13 cellular contexts compared by ENCODE assay signal in genomic region chr3:188156051-188156450, GRCh38. TPM values are rescaled to one million over a fixed set of nuclear protein-coding genes. Genes with fewer than 3 reads are reported as not detected.
DNase-seq lines count a peak whose midpoint lies in the region; TF ChIP-seq lines count a peak whose summit lies in the region.
"Had no signal": no experiment of that assay in that cellular context is flagged by ENCODE, and none has a peak within 500 bp of the region (broad histone marks: within the 10 kb centered on the region; RNA-seq: fewer than 3 reads in every experiment).

No MANE protein-coding gene starts in this region.

- TF ChIP-seq CTCF in breast epithelium (IDR thresholded peaks at IDR 0.05) (no peak), MCF 10A (IDR thresholded peaks at IDR 0.05; ENCODE audit: unreplicated experiment) (no peak), tibial artery (IDR thresholded peaks at IDR 0.05) (no peak)

- POLR2A ChIA-PET in MCF 10A (lab: Yijun Ruan, JAX) = interaction anchor here (1.7 to 3.9 kb wide), 2 partner anchors 111 to 408 kb away, joined by 3 to 64 read pairs; partner anchors contain the start of gene BCL6

- no peaks in the 10 kb centered on the region for H3K9me3 ChIP-seq in breast epithelium
- H3K9me3 ChIP-seq in muscle layer of colon (ENCODE audit: low read length) = no peaks in the 10 kb centered on the region
- H3K9me3 ChIP-seq in tibial artery = no peaks in the 10 kb centered on the region
- H3K9me3 ChIP-seq: BE2C, spleen had no signal

- H3K27me3 Mint-ChIP-seq in MCF 10A (ENCODE audit: insufficient read depth, unreplicated experiment) = no peaks in the 10 kb centered on the region
- peaks cover 4% of the 10 kb centered on the region for H3K27me3 Mint-ChIP-seq in activated naive CD8-positive, alpha-beta T cell treated with anti-CD3 and anti-CD28 coated beads for 36 hours

- H3K9ac ChIP-seq in muscle layer of colon (ENCODE audit: low read length) = peak overlapping the region; percentile 62
- H3K9ac ChIP-seq: KMS-11 had no signal

- H3K36me3 Mint-ChIP-seq in MCF 10A (ENCODE audit: insufficient read depth, unreplicated experiment) = peaks cover 19% of the 10 kb centered on the region
- peaks cover 10% of the 10 kb centered on the region for H3K36me3 Mint-ChIP-seq in activated naive CD8-positive, alpha-beta T cell treated with anti-CD3 and anti-CD28 coated beads for 36 hours

- H3K36me3 ChIP-seq in breast epithelium (no peaks in the 10 kb centered on the region), muscle layer of colon (ENCODE audit: insufficient read depth, low read length) (no peaks in the 10 kb centered on the region), tibial artery (no peaks in the 10 kb centered on the region)
- H3K36me3 ChIP-seq: BE2C, spleen had no signal

- H3K4me3 ChIP-seq in breast epithelium (peak overlapping the region in 2 of 3 donors; percentile 72 to 90), muscle layer of colon (ENCODE audit: low read depth in 1 of 2, low read length in 2 of 2) (peak overlapping the region in 1 of 2 donors; percentile 94), tibial artery (peak overlapping the region; percentile 68 to 81)

- intact Hi-C loops in breast epithelium (cut with DNase I; ENCODE audit: low total_unique reads) (loop anchor here (10.0 kb wide), 2 partner anchors 119 to 411 kb away; partner anchors contain the start of gene BCL6), MCF 10A (cut with micrococcal nuclease) (loop anchor here (10.0 kb wide), 3 partner anchors 109 to 519 kb away; no protein-coding TSS in a partner anchor), tibial artery (cut with DNase I; ENCODE audit: low total_unique reads) (loop anchor here (10.0 kb wide), 1 partner anchor 789 kb away; no protein-coding TSS in a partner anchor), posterior vena cava (cut with DNase I) (loop anchor here in 1 of 2 donors (10.0 kb wide), 2 partner anchors 109 to 411 kb away; partner anchors contain the start of gene BCL6)

- H3K27ac Mint-ChIP-seq in MCF 10A (ENCODE audit: low read depth, unreplicated experiment) = no peak overlapping the region
- H3K27ac Mint-ChIP-seq in activated naive CD8-positive, alpha-beta T cell treated with anti-CD3 and anti-CD28 coated beads for 36 hours = peak overlapping the region; percentile 66

- H3K4me1 Mint-ChIP-seq in MCF 10A (ENCODE audit: insufficient read depth, unreplicated experiment) = peaks cover 50% of the 10 kb centered on the region
- H3K4me1 Mint-ChIP-seq in activated naive CD8-positive, alpha-beta T cell treated with anti-CD3 and anti-CD28 coated beads for 36 hours = peaks cover 49% of the 10 kb centered on the region

- H3K9me3 Mint-ChIP-seq in MCF 10A (ENCODE audit: unreplicated experiment) = no peaks in the 10 kb centered on the region
- H3K9me3 Mint-ChIP-seq in activated naive CD8-positive, alpha-beta T cell treated with anti-CD3 and anti-CD28 coated beads for 36 hours = no peaks in the 10 kb centered on the region

- H3K4me1 ChIP-seq in breast epithelium (peaks cover 3 to 14% of the 10 kb centered on the region in 2 donors), muscle layer of colon (ENCODE audit: insufficient read depth, low read length) (peaks cover 60% of the 10 kb centered on the region), tibial artery (peaks cover 0 to 80% (median 47%) of the 10 kb centered on the region in 4 donors)

- CTCF ChIA-PET in MCF 10A (lab: Yijun Ruan, JAX) = interaction anchor here (1.2 kb wide), 2 partner anchors 275 to 416 kb away, joined by 3 read pairs; no protein-coding TSS in a partner anchor

- H3K27me3 ChIP-seq in breast epithelium = no peaks in the 10 kb centered on the region
- no peaks in the 10 kb centered on the region for H3K27me3 ChIP-seq in muscle layer of colon (ENCODE audit: control insufficient read depth in 1 of 2, insufficient read depth in 2 of 2, low read length in 2 of 2)
- H3K27me3 ChIP-seq in tibial artery = no peaks in the 10 kb centered on the region
- H3K27me3 ChIP-seq: spleen had no signal

- H3K27ac ChIP-seq in breast epithelium (peak overlapping the region; percentile 97 to 98), muscle layer of colon (ENCODE audit: low read depth, low read length) (peak overlapping the region; percentile 77), tibial artery (peak overlapping the region; percentile 95 to 96)
- H3K27ac ChIP-seq: KMS-11 had no signal

- no peak for DNase-seq in breast epithelium (ENCODE audit: low spot score in 2 of 2)
- no peak for DNase-seq in MCF 10A (ENCODE audit: unreplicated experiment)
- DNase-seq in activated naive CD8-positive, alpha-beta T cell treated with anti-CD3 and anti-CD28 coated beads for 36 hours = peak; percentile 13
- DNase-seq in tibial artery = no peak
- DNase-seq in NCI-H526 treated with DMSO at 0.1 percent for 48 hours (lab: John Stamatoyannopoulos, UW) = no peak
- no peak for DNase-seq in posterior vena cava (ENCODE audit: low spot score)
- DNase-seq in DMS79 (lab: John Stamatoyannopoulos, UW) = no peak
- DNase-seq: BE2C, left colon, NCI-H510A treated with DMSO at 0.1 percent for 48 hours, spleen had no signal

- no peak for TF ChIP-seq POLR2A in breast epithelium (IDR thresholded peaks at IDR 0.05)

- no peak overlapping the region for H3K4me3 Mint-ChIP-seq in MCF 10A (ENCODE audit: unreplicated experiment)
- H3K4me3 Mint-ChIP-seq in activated naive CD8-positive, alpha-beta T cell treated with anti-CD3 and anti-CD28 coated beads for 36 hours = peak overlapping the region; percentile 29

- BruUV-seq in MCF 10A (replicated peaks; lab: Mats Ljungman, UMichigan) = no TSS peak

RNA-seq across cellular contexts. Expression of gene LPP, which starts 2.1 kb away (rescaled TPM):
- 100 to 1,000 TPM; 135 to 183 (median 147) TPM for total RNA-seq in breast epithelium
- total RNA-seq in MCF 10A (2022) = 107 and 117 TPM in 2 replicates
- 10 to 100 TPM; 15.0 to 15.3 TPM for total RNA-seq in activated naive CD8-positive, alpha-beta T cell treated with anti-CD3 and anti-CD28 coated beads for 36 hours
- total RNA-seq in posterior vena cava = 1,000 to 10,000 TPM; 1,601 to 1,705 TPM

Comparison
In these comparisons a context has a peak if more than half of its experiments do, and no peak if none do; other contexts are left out.
1. RNA of gene LPP, which starts 2.1 kb away (total RNA-seq): 1,601 to 1,705 TPM in posterior vena cava; 135 to 183 TPM in breast epithelium, 107 to 117 TPM in MCF 10A and 15.0 to 15.3 TPM in activated naive CD8-positive, alpha-beta T cell treated with anti-CD3 and anti-CD28 coated beads for 36 hours; every median in the first group is over 4 times any median in the second.
2. Peak in every context shown above with its lines, with median percentiles within 50 percentile points of each other: H3K27ac ChIP-seq.